In the genomic region with DNA sequence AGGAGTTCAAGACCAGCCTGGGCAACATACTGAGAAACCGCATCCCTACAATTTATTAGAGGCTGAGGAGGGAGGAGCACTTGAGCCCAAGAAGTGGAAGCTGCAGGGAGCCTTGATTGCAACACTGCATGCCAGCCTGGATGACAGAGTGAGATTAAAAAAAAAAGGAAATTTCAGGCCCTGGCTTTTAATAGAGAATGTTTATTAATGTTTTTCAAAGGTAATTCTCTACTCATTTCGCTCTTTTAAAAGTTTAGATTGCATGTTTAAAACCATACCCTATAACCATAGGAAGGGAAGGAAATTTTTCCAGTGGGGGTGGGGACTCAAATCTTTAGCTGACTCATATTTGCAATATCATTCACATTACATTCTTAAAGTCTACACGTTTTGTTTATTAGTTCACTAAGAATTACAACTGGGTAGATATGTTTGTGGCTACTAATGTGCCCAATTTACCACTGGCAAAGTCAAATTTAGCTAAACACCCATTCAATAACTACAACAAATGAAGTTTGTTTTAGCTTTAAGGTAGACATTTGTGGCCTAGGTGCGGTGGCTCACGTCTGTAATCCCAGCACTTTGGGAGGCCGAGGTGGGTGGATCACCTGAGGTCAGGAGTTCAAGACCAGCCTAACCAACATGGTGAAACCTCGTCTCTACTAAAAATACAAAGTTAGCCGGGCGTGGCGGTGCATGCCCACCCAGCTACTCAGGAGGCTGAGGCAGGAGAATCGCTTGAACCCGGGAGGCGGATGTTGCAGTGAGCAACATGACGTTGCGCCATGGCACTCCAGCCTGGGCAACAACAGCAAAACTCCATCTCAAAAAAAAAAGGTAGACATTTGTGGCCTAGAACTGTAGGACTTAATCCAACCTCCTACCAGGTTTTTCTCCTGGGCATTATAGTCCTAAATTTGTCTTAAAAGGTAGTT, we compare ENCODE assay signal across 1 cellular context.
TF ChIP-seq lines count a peak whose summit lies in the region.

No MANE protein-coding gene starts in this region.

TF ChIP-seq in GM23338, 12 proteins besides CTCF, POLR2A, EP300 and RAD21 (continued from another document):
- TF ChIP-seq, protein P1, sequence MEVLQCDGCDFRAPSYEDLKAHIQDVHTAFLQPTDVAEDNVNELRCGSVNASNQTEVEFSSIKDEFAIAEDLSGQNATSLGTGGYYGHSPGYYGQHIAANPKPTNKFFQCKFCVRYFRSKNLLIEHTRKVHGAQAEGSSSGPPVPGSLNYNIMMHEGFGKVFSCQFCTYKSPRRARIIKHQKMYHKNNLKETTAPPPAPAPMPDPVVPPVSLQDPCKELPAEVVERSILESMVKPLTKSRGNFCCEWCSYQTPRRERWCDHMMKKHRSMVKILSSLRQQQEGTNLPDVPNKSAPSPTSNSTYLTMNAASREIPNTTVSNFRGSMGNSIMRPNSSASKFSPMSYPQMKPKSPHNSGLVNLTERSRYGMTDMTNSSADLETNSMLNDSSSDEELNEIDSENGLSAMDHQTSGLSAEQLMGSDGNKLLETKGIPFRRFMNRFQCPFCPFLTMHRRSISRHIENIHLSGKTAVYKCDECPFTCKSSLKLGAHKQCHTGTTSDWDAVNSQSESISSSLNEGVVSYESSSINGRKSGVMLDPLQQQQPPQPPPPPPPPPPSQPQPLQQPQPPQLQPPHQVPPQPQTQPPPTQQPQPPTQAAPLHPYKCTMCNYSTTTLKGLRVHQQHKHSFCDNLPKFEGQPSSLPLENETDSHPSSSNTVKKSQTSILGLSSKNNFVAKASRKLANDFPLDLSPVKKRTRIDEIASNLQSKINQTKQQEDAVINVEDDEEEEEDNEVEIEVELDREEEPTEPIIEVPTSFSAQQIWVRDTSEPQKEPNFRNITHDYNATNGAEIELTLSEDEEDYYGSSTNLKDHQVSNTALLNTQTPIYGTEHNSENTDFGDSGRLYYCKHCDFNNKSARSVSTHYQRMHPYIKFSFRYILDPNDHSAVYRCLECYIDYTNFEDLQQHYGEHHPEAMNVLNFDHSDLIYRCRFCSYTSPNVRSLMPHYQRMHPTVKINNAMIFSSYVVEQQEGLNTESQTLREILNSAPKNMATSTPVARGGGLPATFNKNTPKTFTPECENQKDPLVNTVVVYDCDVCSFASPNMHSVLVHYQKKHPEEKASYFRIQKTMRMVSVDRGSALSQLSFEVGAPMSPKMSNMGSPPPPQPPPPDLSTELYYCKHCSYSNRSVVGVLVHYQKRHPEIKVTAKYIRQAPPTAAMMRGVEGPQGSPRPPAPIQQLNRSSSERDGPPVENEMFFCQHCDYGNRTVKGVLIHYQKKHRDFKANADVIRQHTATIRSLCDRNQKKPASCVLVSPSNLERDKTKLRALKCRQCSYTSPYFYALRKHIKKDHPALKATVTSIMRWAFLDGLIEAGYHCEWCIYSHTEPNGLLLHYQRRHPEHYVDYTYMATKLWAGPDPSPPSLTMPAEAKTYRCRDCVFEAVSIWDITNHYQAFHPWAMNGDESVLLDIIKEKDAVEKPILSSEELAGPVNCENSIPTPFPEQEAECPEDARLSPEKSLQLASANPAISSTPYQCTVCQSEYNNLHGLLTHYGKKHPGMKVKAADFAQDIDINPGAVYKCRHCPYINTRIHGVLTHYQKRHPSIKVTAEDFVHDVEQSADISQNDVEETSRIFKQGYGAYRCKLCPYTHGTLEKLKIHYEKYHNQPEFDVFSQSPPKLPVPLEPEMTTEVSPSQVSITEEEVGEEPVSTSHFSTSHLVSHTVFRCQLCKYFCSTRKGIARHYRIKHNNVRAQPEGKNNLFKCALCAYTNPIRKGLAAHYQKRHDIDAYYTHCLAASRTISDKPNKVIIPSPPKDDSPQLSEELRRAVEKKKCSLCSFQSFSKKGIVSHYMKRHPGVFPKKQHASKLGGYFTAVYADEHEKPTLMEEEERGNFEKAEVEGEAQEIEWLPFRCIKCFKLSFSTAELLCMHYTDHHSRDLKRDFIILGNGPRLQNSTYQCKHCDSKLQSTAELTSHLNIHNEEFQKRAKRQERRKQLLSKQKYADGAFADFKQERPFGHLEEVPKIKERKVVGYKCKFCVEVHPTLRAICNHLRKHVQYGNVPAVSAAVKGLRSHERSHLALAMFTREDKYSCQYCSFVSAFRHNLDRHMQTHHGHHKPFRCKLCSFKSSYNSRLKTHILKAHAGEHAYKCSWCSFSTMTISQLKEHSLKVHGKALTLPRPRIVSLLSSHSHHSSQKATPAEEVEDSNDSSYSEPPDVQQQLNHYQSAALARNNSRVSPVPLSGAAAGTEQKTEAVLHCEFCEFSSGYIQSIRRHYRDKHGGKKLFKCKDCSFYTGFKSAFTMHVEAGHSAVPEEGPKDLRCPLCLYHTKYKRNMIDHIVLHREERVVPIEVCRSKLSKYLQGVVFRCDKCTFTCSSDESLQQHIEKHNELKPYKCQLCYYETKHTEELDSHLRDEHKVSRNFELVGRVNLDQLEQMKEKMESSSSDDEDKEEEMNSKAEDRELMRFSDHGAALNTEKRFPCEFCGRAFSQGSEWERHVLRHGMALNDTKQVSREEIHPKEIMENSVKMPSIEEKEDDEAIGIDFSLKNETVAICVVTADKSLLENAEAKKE (CRISPR knock-in tag; IDR thresholded peaks at IDR 0.05): no peak
- no peak for TF ChIP-seq EZH2phosphoT487 (IDR thresholded peaks at IDR 0.05; ENCODE audit: unreplicated experiment)
